ENCODE assay signal across 20 cellular contexts in genomic region chr10:28890121-28890950, GRCh38.
A peak's percentile ranks its signal among the peaks of the same experiment; 100 is the strongest.
DNase-seq lines count a peak whose midpoint lies in the region; FAIRE-seq and TF ChIP-seq lines count a peak whose summit lies in the region.
"Had no signal": no experiment of that assay in that cellular context is flagged by ENCODE, and none has a peak within 500 bp of the region (broad histone marks: within the 10 kb centered on the region; RNA-seq: fewer than 3 reads in every experiment).

No MANE protein-coding gene starts in this region.

- no peaks in the 10 kb centered on the region for H3K36me3 ChIP-seq in BLaER1 treated with 17β-estradiol and CSF1 and Interleukin-3, amounts not matched to agents 10 nM and 100 nM
- no peaks in the 10 kb centered on the region for H3K36me3 ChIP-seq in Caco-2 (ENCODE audit: control insufficient read depth, insufficient read depth, low read length)
- H3K36me3 ChIP-seq in astrocyte (ENCODE audit: insufficient read depth, low read length) = no peaks in the 10 kb centered on the region
- H3K36me3 ChIP-seq in trophoblast cell (ENCODE audit: control insufficient read depth in 1 of 2, insufficient read depth in 2 of 2, low read length in 2 of 2) = no peaks in the 10 kb centered on the region

- no peak overlapping the region for H3K4ac ChIP-seq in trophoblast cell (ENCODE audit: low read depth, low read length)

- no peak overlapping the region for H3K14ac ChIP-seq in trophoblast cell (ENCODE audit: low read length)

- no peak overlapping the region for H2BK5ac ChIP-seq in trophoblast cell (ENCODE audit: low read depth, low read length, poor library complexity)

- CTCF ChIA-PET in Caco-2 (lab: Charles Lee) = no interaction called here

- no peak overlapping the region for H2AFZ ChIP-seq in astrocyte (ENCODE audit: low read depth, low read length)
- H2AFZ ChIP-seq in trophoblast cell (ENCODE audit: insufficient read depth, low read length, poor library complexity) = no peak overlapping the region

- H2BK12ac ChIP-seq in trophoblast cell (ENCODE audit: low read length) = peak overlapping the region; percentile 0

- BruUV-seq in Caco-2 (replicated peaks; lab: Mats Ljungman, UMichigan) = no TSS peak

- H2AK5ac ChIP-seq in trophoblast cell (ENCODE audit: low read length) = no peak overlapping the region

- H3K4me1 Mint-ChIP-seq in Caco-2 (ENCODE audit: low read depth, unreplicated experiment) (peaks cover 9% of the 10 kb centered on the region), astrocyte (ENCODE audit: low read depth, unreplicated experiment) (peaks cover 5% of the 10 kb centered on the region)

- H4K8ac ChIP-seq in trophoblast cell (ENCODE audit: low read depth, low read length) = no peak overlapping the region

- no peaks in the 10 kb centered on the region for H3K27me3 ChIP-seq in BLaER1 treated with 17β-estradiol and CSF1 and Interleukin-3, amounts not matched to agents 10 nM and 100 nM
- H3K27me3 ChIP-seq in Caco-2 (replicated peaks; ENCODE audit: control insufficient read depth, insufficient read depth, low read length) = no peaks in the 10 kb centered on the region
- no peaks in the 10 kb centered on the region for H3K27me3 ChIP-seq in astrocyte (ENCODE audit: insufficient read depth, low read length)
- no peaks in the 10 kb centered on the region for H3K27me3 ChIP-seq in trophoblast cell (ENCODE audit: insufficient read depth, low read length)

- no peak overlapping the region for H3K9ac ChIP-seq in BLaER1 treated with 17β-estradiol and CSF1 and Interleukin-3, amounts not matched to agents 10 nM and 100 nM
- H3K9ac ChIP-seq in astrocyte (ENCODE audit: low read length) (no peak overlapping the region), trophoblast cell (ENCODE audit: low read length) (no peak overlapping the region)

- no peaks in the 10 kb centered on the region for H4K20me1 ChIP-seq in BLaER1 treated with 17β-estradiol and CSF1 and Interleukin-3, amounts not matched to agents 10 nM and 100 nM
- H4K20me1 ChIP-seq in astrocyte (ENCODE audit: insufficient read depth, low read length) = no peaks in the 10 kb centered on the region

- H3K4me3 Mint-ChIP-seq in Caco-2 (ENCODE audit: unreplicated experiment) (no peak overlapping the region), astrocyte (ENCODE audit: unreplicated experiment) (no peak overlapping the region)
- H3K4me3 Mint-ChIP-seq: CD4-positive, alpha-beta T cell had no signal

- no peaks in the 10 kb centered on the region for H3K9me3 Mint-ChIP-seq in Caco-2 (ENCODE audit: unreplicated experiment)
- H3K9me3 Mint-ChIP-seq in astrocyte (ENCODE audit: unreplicated experiment) = no peaks in the 10 kb centered on the region
- H3K9me3 Mint-ChIP-seq: CD4-positive, alpha-beta T cell had no signal

- peaks cover 2% of the 10 kb centered on the region for H3K79me1 ChIP-seq in trophoblast cell (ENCODE audit: low read length)

- POLR2A ChIA-PET in Caco-2 (lab: Charles Lee) = no interaction called here

- no peak overlapping the region for H3K27ac ChIP-seq in BLaER1 treated with 17β-estradiol and CSF1 and Interleukin-3, amounts not matched to agents 10 nM and 100 nM
- H3K27ac ChIP-seq in astrocyte (ENCODE audit: low read depth, low read length) = no peak overlapping the region
- H3K27ac ChIP-seq in trophoblast cell (ENCODE audit: low read depth, low read length) = no peak overlapping the region
- H3K27ac ChIP-seq: SK-N-MC had no signal

- no peak for FAIRE-seq in astrocyte (lab: Jason Lieb, UNC)
- FAIRE-seq: GM18507, H1 had no signal

- no CpG with 5 or more reads among the region's 5 CpGs for WGBS in trophoblast cell (ENCODE audit: extremely low coverage, insufficient coverage, insufficient read length)

- H3K79me2 ChIP-seq in astrocyte (ENCODE audit: insufficient read depth, low read length) (no peaks in the 10 kb centered on the region), trophoblast cell (ENCODE audit: control insufficient read depth, insufficient read depth, low read length, poor library complexity) (no peaks in the 10 kb centered on the region)

- intact Hi-C loops in Caco-2 (cut with micrococcal nuclease; ENCODE audit: unreplicated experiment) = no loop called here

- H4K91ac ChIP-seq in trophoblast cell (ENCODE audit: low read depth, low read length) = peak overlapping the region; percentile 8

- no peak overlapping the region for H2BK120ac ChIP-seq in trophoblast cell (ENCODE audit: insufficient read depth, low read length, poor library complexity)

- H3K4me1 ChIP-seq in BLaER1 treated with 17β-estradiol and CSF1 and Interleukin-3, amounts not matched to agents 10 nM and 100 nM = peaks cover 0 to 14% (median 9%) of the 10 kb centered on the region in 10 experiments; a peak in 17 of 20 replicates
- H3K4me1 ChIP-seq in Caco-2 (no peaks in the 10 kb centered on the region; the same call in 1 of the 2 replicates), astrocyte (ENCODE audit: insufficient read depth, low read length) (peaks cover 8% of the 10 kb centered on the region), trophoblast cell (ENCODE audit: control insufficient read depth in 1 of 2, insufficient read depth in 2 of 2, low read length in 2 of 2) (peaks cover 4 to 10% of the 10 kb centered on the region in 2 experiments)

- H3K27me3 Mint-ChIP-seq in Caco-2 (ENCODE audit: insufficient read depth, unreplicated experiment) = no peaks in the 10 kb centered on the region
- H3K27me3 Mint-ChIP-seq in astrocyte (ENCODE audit: low read depth, unreplicated experiment) = no peaks in the 10 kb centered on the region
- H3K27me3 Mint-ChIP-seq: CD4-positive, alpha-beta T cell had no signal

- H3K36me3 Mint-ChIP-seq in Caco-2 (ENCODE audit: insufficient read depth, unreplicated experiment) = no peaks in the 10 kb centered on the region
- peaks cover 2% of the 10 kb centered on the region for H3K36me3 Mint-ChIP-seq in astrocyte (ENCODE audit: low read depth, unreplicated experiment)

- H3K23ac ChIP-seq in trophoblast cell (ENCODE audit: low read length) = no peak overlapping the region

- H3K27ac Mint-ChIP-seq in Caco-2 (ENCODE audit: unreplicated experiment) (peak overlapping the region; percentile 53), astrocyte (ENCODE audit: unreplicated experiment) (no peak overlapping the region)
- H3K27ac Mint-ChIP-seq: CD4-positive, alpha-beta T cell had no signal

- TF ChIP-seq CTCF in Caco-2 (IDR thresholded peaks at IDR 0.05; ENCODE audit: insufficient read depth in 1 of 2, low read depth in 1 of 2, low read length in 1 of 2, severe bottlenecking in 1 of 2, unreplicated experiment in 1 of 2) = no peak
- no peak for TF ChIP-seq CTCF in astrocyte (IDR thresholded peaks at IDR 0.05; ENCODE audit: insufficient read depth, low read depth, low read length)

- no peak for DNase-seq in Caco-2
- DNase-seq in astrocyte (ENCODE audit: low read depth) = peak; percentile 16
- DNase-seq in trophoblast cell = peak in 1 of 2 donors; percentile 36
- no peak for DNase-seq in activated effector memory CD4-positive, alpha-beta T cell treated with anti-CD3 and anti-CD28 coated beads, Interleukin-2, amount 50 U/mL, for 16 hours
- no peak for DNase-seq in activated T-cell treated with anti-CD3 and anti-CD28 coated beads for 4 hours
- no peak for DNase-seq in epidermal melanocyte (ENCODE audit: insufficient read length, low spot score)
- DNase-seq: CD4-positive, alpha-beta T cell; COR-L47; DMS 273 treated with DMSO at 0.1 percent for 48 hours; IMR-90; NCI-H1694 treated with DMSO at 0.1 percent for 48 hours; NCI-H2081 treated with DMSO at 0.1 percent for 48 hours; NCI-H2171 treated with DMSO at 0.1 percent for 48 hours; NCI-H446; NCI-H526; SHP77 had no signal

- no peak overlapping the region for H3K18ac ChIP-seq in trophoblast cell (ENCODE audit: low read length)

- H3K4me2 ChIP-seq in BLaER1 treated with 17β-estradiol and CSF1 and Interleukin-3, amounts not matched to agents 10 nM and 100 nM = peak overlapping the region in 6 of 11 experiments; percentile 20 to 60 (median 39); a peak in 10 of 22 replicates
- H3K4me2 ChIP-seq in astrocyte (ENCODE audit: low read length) (no peak overlapping the region), trophoblast cell (ENCODE audit: low read length) (no peak overlapping the region)

- H3K9me3 ChIP-seq in BLaER1 treated with 17β-estradiol and CSF1 and Interleukin-3, amounts not matched to agents 10 nM and 100 nM (replicated peaks in 1 of 11) = no peaks in the 10 kb centered on the region; a peak in 1 of 22 replicates
- H3K9me3 ChIP-seq in Caco-2 (no peaks in the 10 kb centered on the region), astrocyte (ENCODE audit: insufficient read depth, low read depth, low read length) (no peaks in the 10 kb centered on the region), trophoblast cell (ENCODE audit: insufficient read depth, low read depth, low read length) (no peaks in the 10 kb centered on the region)

- H3K4me3 ChIP-seq in BLaER1 treated with 17β-estradiol and CSF1 and Interleukin-3, amounts not matched to agents 10 nM and 100 nM = no peak overlapping the region
- H3K4me3 ChIP-seq in Caco-2 (ENCODE audit: low read depth, low read length) (no peak overlapping the region), astrocyte (ENCODE audit: insufficient read depth, low read depth, low read length) (no peak overlapping the region), trophoblast cell (ENCODE audit: low read depth, low read length) (no peak overlapping the region)
- H3K4me3 ChIP-seq: SK-N-MC had no signal

- H4K12ac ChIP-seq in trophoblast cell (ENCODE audit: low read depth, low read length) = no peak overlapping the region

Comparison
In these comparisons a context has a peak if more than half of its experiments do, and no peak if none do; other contexts are left out.
1. H3K4me2 ChIP-seq: peak in BLaER1 treated with 17β-estradiol and CSF1 and Interleukin-3, amounts not matched to agents 10 nM and 100 nM (6 of 11); none in astrocyte (single experiment) and trophoblast cell (single experiment).